In the genomic region with DNA sequence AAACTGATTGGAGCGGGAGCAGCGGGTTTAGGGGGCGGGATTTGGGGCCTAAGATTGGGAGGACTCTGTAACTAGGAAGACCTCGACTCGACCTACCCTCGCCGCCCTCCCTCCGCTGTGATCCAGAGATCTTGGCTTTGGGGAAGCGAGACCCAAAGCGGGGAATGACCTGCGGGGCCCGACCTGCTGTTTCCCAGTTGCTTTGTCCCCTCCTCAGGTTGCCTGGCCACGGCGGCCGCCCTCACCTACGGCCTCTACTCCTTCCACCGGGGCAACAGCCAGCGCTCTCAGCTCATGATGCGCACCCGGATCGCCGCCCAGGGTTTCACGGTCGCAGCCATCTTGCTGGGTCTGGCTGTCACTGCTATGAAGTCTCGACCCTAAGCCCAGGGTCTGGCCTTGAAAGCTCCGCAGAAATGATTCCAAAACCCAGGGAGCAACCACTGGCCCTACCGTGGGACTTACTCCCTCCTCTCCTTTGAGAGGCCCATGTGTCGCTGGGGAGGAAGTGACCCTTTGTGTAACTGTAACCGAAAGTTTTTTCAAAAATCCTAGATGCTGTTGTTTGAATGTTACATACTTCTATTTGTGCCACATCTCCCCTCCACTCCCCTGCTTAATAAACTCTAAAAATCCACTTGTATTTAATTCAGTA, we compare ENCODE assay signal across 8 cellular contexts. TPM values are rescaled to one million over a fixed set of nuclear protein-coding genes. Genes with fewer than 3 reads are reported as not detected.
DNase-seq lines count a peak whose midpoint lies in the region; ATAC-seq and TF ChIP-seq lines count a peak whose summit lies in the region.

No MANE protein-coding gene starts in this region.

- H3K27ac ChIP-seq in Karpas-422 (ENCODE audit: low read length) (peak overlapping the region; percentile 80), breast epithelium (peak overlapping the region; percentile 92 to 98), tibial nerve (peak overlapping the region; percentile 71 to 98 (median 96))

- peak overlapping the region; percentile 33; the same call in 1 of the 2 replicates for H2AFZ ChIP-seq in Karpas-422 (ENCODE audit: low read length)

- peak overlapping the region; percentile 90 for H3K4me2 ChIP-seq in Karpas-422 (ENCODE audit: low read depth, low read length, poor library complexity, severe bottlenecking)

- peaks cover 25% of the 10 kb centered on the region for H3K4me1 ChIP-seq in Karpas-422 (ENCODE audit: low read length)
- H3K4me1 ChIP-seq in breast epithelium = peaks cover 7% of the 10 kb centered on the region in 2 donors
- H3K4me1 ChIP-seq in tibial nerve = peaks cover 0 to 35% (median 15%) of the 10 kb centered on the region in 4 donors

- peak overlapping the region; percentile 89 for H3K9ac ChIP-seq in Karpas-422 (ENCODE audit: low read length)

- H3K36me3 ChIP-seq in Karpas-422 (ENCODE audit: insufficient read depth, low read length) (peaks cover 33% of the 10 kb centered on the region), breast epithelium (peaks cover 8% of the 10 kb centered on the region), tibial nerve (peaks cover 0 to 66% (median 5%) of the 10 kb centered on the region in 3 donors)

- H4K20me1 ChIP-seq in Karpas-422 (ENCODE audit: insufficient read depth, low read depth, low read length) = peaks cover 26% of the 10 kb centered on the region

- TF ChIP-seq CTCF in breast epithelium (IDR thresholded peaks at IDR 0.05) (no peak), lower leg skin (IDR thresholded peaks at IDR 0.05) (no peak), tibial nerve (IDR thresholded peaks at IDR 0.05) (no peak)

- TF ChIP-seq POLR2A in breast epithelium (IDR thresholded peaks at IDR 0.05) = peak; percentile 50
- TF ChIP-seq POLR2A in lower leg skin (IDR thresholded peaks at IDR 0.05) = no peak
- TF ChIP-seq POLR2A in tibial nerve (IDR thresholded peaks at IDR 0.05) = peak; percentile 66 to 74

- intact Hi-C loops in breast epithelium (cut with DNase I; ENCODE audit: low total_unique reads) = no loop called here
- intact Hi-C loops in lower leg skin (cut with DNase I; ENCODE audit: low total_unique reads) = no loop called here

- no peaks in the 10 kb centered on the region for H3K27me3 ChIP-seq in Karpas-422 (ENCODE audit: low read length)
- H3K27me3 ChIP-seq in breast epithelium = no peaks in the 10 kb centered on the region
- no peaks in the 10 kb centered on the region for H3K27me3 ChIP-seq in tibial nerve

- H3K9me2 ChIP-seq in Karpas-422 (replicated peaks; ENCODE audit: insufficient read depth, low read length) = no peaks in the 10 kb centered on the region

- H3K9me3 ChIP-seq in Karpas-422 (ENCODE audit: low read length) (no peaks in the 10 kb centered on the region), breast epithelium (no peaks in the 10 kb centered on the region), tibial nerve (no peaks in the 10 kb centered on the region)

- 0 to 1% methylated on average over 23 to 29 of the region's 29 CpGs for WGBS in lower leg skin, 2 donors
- 0 to 1% methylated on average over 28 to 29 of the region's 29 CpGs for WGBS in tibial nerve, 2 donors

- DNase-seq in Karpas-422 (no peak), breast epithelium (ENCODE audit: low spot score in 2 of 2) (no peak), lower leg skin (ENCODE audit: low spot score in 2 of 2) (no peak), tibial nerve (ENCODE audit: low spot score in 2 of 2) (no peak), NCI-H1105 treated with DMSO at 0.1 percent for 48 hours (lab: John Stamatoyannopoulos, UW) (no peak), globus pallidus (ENCODE audit: low spot score) (no peak)

- peak overlapping the region; percentile 88 for H3K4me3 ChIP-seq in Karpas-422 (ENCODE audit: low read length)
- H3K4me3 ChIP-seq in breast epithelium = peak overlapping the region; percentile 77 to 82 (median 79)
- peak overlapping the region; percentile 45 for H3K4me3 ChIP-seq in lower leg skin (ENCODE audit: low read depth, poor library complexity, severe bottlenecking)
- H3K4me3 ChIP-seq in tibial nerve = peak overlapping the region; percentile 73 to 92 (median 76)

- ATAC-seq in GM18498 (IDR thresholded peaks at IDR 0.05; ENCODE audit: unreplicated experiment) = peak; percentile 30
- peak; percentile 29 for ATAC-seq in GM21786 (IDR thresholded peaks at IDR 0.05; ENCODE audit: unreplicated experiment)

- peaks cover 59% of the 10 kb centered on the region for H3K79me2 ChIP-seq in Karpas-422 (ENCODE audit: low read length)

- TF ChIP-seq EP300 in tibial nerve (IDR thresholded peaks at IDR 0.05) = peak in 1 of 2 donors; percentile 65

RNA-seq across cellular contexts. Expression of a gene that starts 0.7 kb away (rescaled TPM):
- total RNA-seq in Karpas-422 (2014; rRNA removed; shearing (Covaris generic); ENCODE audit: low replicate concordance) = 146 and 207 TPM in 2 replicates
- total RNA-seq in breast epithelium = 100 to 1,000 TPM in 1 of 3 donors, 10 to 100 TPM in 2; 68.5 to 134 (median 80.2) TPM
- 100 to 1,000 TPM; 110 to 153 (median 130) TPM for total RNA-seq in lower leg skin
- total RNA-seq in tibial nerve = 10 to 100 TPM; 54.3 to 96.3 (median 85.1) TPM

RNA-seq across cellular contexts. Expression of a gene that starts 0.8 kb away (rescaled TPM):
- total RNA-seq in Karpas-422 (2014; rRNA removed; shearing (Covaris generic); ENCODE audit: low replicate concordance) = 19.8 and 57.5 TPM in 2 replicates
- total RNA-seq in breast epithelium (10 to 100 TPM in 2 of 3 donors, 1 to 10 TPM in 1; 8.5 to 13.8 (median 12.4) TPM), lower leg skin (10 to 100 TPM; 11.5 to 22.5 (median 12.1) TPM), tibial nerve (10 to 100 TPM in 1 of 4 donors, 1 to 10 TPM in 3; 6.1 to 17.7 (median 6.6) TPM)

RNA-seq across cellular contexts. Expression of a gene that starts 24.0 kb away (rescaled TPM):
- 4.8 and 5.8 TPM in 2 replicates for total RNA-seq in Karpas-422 (2014; rRNA removed; shearing (Covaris generic); ENCODE audit: low replicate concordance)
- total RNA-seq in breast epithelium (10 to 100 TPM in 1 of 3 donors, 1 to 10 TPM in 2; 5.6 to 17.7 (median 6.6) TPM), lower leg skin (10 to 100 TPM in 2 of 4 donors, 1 to 10 TPM in 2; 6.1 to 13.5 (median 8.8) TPM), tibial nerve (10 to 100 TPM; 12.0 to 54.6 (median 16.9) TPM)

RNA-seq across cellular contexts. Expression of a gene that starts 27.1 kb away (rescaled TPM):
- 31.7 and 78.9 TPM in 2 replicates for total RNA-seq in Karpas-422 (2014; rRNA removed; shearing (Covaris generic); ENCODE audit: low replicate concordance)
- total RNA-seq in breast epithelium = 100 to 1,000 TPM in 2 of 3 donors, 10 to 100 TPM in 1; 91.0 to 122 (median 121) TPM
- 100 to 1,000 TPM; 707 to 959 (median 743) TPM for total RNA-seq in lower leg skin
- 100 to 1,000 TPM; 183 to 233 (median 197) TPM for total RNA-seq in tibial nerve

RNA-seq across cellular contexts. Expression of a gene that starts 27.7 kb away (rescaled TPM):
- total RNA-seq in Karpas-422 (2014; rRNA removed; shearing (Covaris generic); ENCODE audit: low replicate concordance) = 40.8 and 57.5 TPM in 2 replicates
- total RNA-seq in breast epithelium = 100 to 1,000 TPM in 1 of 3 donors, 10 to 100 TPM in 2; 82.2 to 102 (median 90.7) TPM
- total RNA-seq in lower leg skin = 10 to 100 TPM; 58.0 to 89.4 (median 73.4) TPM
- 10 to 100 TPM; 77.9 to 91.3 (median 90.0) TPM for total RNA-seq in tibial nerve

Comparison
In these comparisons a context has a peak if more than half of its experiments do, and no peak if none do; other contexts are left out.
1. POLR2A ChIP-seq: peak in breast epithelium (single experiment) and tibial nerve (2 of 2); none in lower leg skin (0 of 2).
2. Peak in every context shown above with its lines, with median percentiles within 50 percentile points of each other: H3K27ac ChIP-seq and H3K4me3 ChIP-seq.